Comparison of ENCODE assay signal across 1 cellular context in the genomic region with DNA sequence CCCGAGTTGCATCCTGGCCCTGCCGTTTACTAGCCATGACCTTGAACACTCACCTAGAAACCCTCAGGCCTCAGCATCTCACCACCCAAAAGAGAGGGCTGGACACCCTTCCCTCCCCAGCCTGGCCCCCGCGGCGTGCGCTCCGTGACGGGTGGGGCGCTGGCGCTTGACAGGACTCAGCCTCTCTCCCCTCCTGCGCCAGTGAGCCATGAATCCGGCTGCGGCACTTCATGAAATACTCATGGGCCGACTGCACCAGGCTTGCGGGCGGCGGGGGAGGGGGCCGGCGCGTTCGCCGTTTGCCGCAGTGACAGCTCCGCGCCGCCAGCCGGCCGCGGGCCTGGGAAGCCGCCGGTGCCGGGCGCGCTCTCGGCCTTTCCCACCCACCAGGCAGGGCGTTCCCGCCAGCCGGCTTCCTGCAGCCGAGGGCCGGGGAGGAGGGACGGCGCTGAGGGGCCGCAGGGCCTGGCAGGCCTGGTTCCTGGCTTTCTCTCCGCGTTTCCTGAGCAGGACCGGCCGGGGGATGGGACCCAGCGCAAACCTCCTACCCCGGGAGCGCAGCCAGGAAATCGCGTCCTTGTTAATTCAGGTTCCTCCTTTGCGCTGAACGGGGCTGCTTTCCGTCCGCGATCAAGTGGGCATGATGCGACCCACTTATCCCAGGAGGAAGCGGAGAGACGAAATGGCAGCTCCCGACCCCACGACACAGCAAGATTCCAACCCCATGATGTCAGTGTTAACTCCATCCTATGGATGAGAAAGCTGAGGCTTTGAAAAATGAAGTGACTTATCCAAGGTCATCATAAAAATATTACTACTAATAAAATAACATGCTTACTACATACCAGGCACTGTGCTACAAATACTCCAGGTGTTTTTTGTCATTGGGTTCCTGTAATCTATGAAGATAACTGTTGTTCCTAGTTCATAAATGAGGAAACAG.
TF ChIP-seq lines count a peak whose summit lies in the region.

No MANE protein-coding gene starts in this region.

TF ChIP-seq in HepG2, 621 proteins besides CTCF, POLR2A, EP300 and RAD21 (continued from another document and continues in another):
- TF ChIP-seq, protein P1, sequence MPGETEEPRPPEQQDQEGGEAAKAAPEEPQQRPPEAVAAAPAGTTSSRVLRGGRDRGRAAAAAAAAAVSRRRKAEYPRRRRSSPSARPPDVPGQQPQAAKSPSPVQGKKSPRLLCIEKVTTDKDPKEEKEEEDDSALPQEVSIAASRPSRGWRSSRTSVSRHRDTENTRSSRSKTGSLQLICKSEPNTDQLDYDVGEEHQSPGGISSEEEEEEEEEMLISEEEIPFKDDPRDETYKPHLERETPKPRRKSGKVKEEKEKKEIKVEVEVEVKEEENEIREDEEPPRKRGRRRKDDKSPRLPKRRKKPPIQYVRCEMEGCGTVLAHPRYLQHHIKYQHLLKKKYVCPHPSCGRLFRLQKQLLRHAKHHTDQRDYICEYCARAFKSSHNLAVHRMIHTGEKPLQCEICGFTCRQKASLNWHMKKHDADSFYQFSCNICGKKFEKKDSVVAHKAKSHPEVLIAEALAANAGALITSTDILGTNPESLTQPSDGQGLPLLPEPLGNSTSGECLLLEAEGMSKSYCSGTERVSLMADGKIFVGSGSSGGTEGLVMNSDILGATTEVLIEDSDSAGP (CRISPR knock-in tag; IDR thresholded peaks at IDR 0.05; ENCODE audit: borderline replicate concordance), result no peak; the same call in 1 of the 2 replicates
- TF ChIP-seq ZSCAN9 (CRISPR knock-in tag; IDR thresholded peaks at IDR 0.05; ENCODE audit: borderline replicate concordance) (no peak), HOXA9 (CRISPR knock-in tag; IDR thresholded peaks at IDR 0.05; ENCODE audit: borderline replicate concordance) (no peak), ZNF331 (CRISPR knock-in tag; IDR thresholded peaks at IDR 0.05) (no peak), THAP11 (CRISPR knock-in tag; IDR thresholded peaks at IDR 0.05) (no peak), KLF11 (CRISPR knock-in tag; IDR thresholded peaks at IDR 0.05) (no peak), TAF1 (CRISPR knock-in tag; IDR thresholded peaks at IDR 0.05) (no peak), ZNF563 (CRISPR knock-in tag; IDR thresholded peaks at IDR 0.05) (peak; percentile 73), SMAD1 (CRISPR knock-in tag; IDR thresholded peaks at IDR 0.05; ENCODE audit: borderline replicate concordance, low read depth) (0 out of 2 replicates have a peak, but pooled peaks have one; percentile 68), MED13 (CRISPR knock-in tag; IDR thresholded peaks at IDR 0.05) (no peak), NBN (conservative IDR thresholded peaks at IDR 0.05) (no peak), CREB1 (IDR thresholded peaks at IDR 0.05) (no peak), CREB1 (CRISPR knock-in tag; IDR thresholded peaks at IDR 0.05) (no peak), NR1H2 (CRISPR knock-in tag; IDR thresholded peaks at IDR 0.05; ENCODE audit: borderline replicate concordance, low read depth) (no peak), HOXA5 (CRISPR knock-in tag; IDR thresholded peaks at IDR 0.05) (no peak), ZNF501 (CRISPR knock-in tag; IDR thresholded peaks at IDR 0.05) (no peak), ZSCAN30 (CRISPR knock-in tag; IDR thresholded peaks at IDR 0.05) (no peak), ZNF605 (CRISPR knock-in tag; IDR thresholded peaks at IDR 0.05) (no peak), SPEN (CRISPR knock-in tag; IDR thresholded peaks at IDR 0.05; ENCODE audit: low read depth) (peak; percentile 69; the same call in 1 of the 2 replicates), ARNT2 (CRISPR knock-in tag; IDR thresholded peaks at IDR 0.05; ENCODE audit: low read depth) (0 out of 2 replicates have a peak, but pooled peaks have one; percentile 39), ZNF546 (CRISPR knock-in tag; conservative IDR thresholded peaks at IDR 0.05) (no peak), NRL (CRISPR knock-in tag; IDR thresholded peaks at IDR 0.05; ENCODE audit: borderline replicate concordance) (peak; percentile 71; the same call in 1 of the 2 replicates), SMARCE1 (IDR thresholded peaks at IDR 0.05; ENCODE audit: borderline replicate concordance) (no peak), ESRRA (CRISPR knock-in tag; IDR thresholded peaks at IDR 0.05; ENCODE audit: low read depth) (no peak), AGO2 (optimal IDR thresholded peaks at IDR 0.05; ENCODE audit: low read depth, low read length) (no peak), HMG20B (CRISPR knock-in tag; conservative IDR thresholded peaks at IDR 0.05) (no peak), HNRNPL (IDR thresholded peaks at IDR 0.05; ENCODE audit: low read depth, low read length) (no peak), SNRNP70 (IDR thresholded peaks at IDR 0.05; ENCODE audit: low read depth, low read length) (no peak), ZFYVE20 (CRISPR knock-in tag; IDR thresholded peaks at IDR 0.05; ENCODE audit: borderline replicate concordance, low read depth) (no peak), TBX3 (IDR thresholded peaks at IDR 0.05; ENCODE audit: borderline replicate concordance) (no peak), SNAPC2 (CRISPR knock-in tag; IDR thresholded peaks at IDR 0.05) (no peak; the same call in 1 of the 2 replicates), ELF1 (CRISPR knock-in tag; IDR thresholded peaks at IDR 0.05) (no peak), GABPA (IDR thresholded peaks at IDR 0.05; ENCODE audit: low read depth, low read length) (no peak), GABPA (CRISPR knock-in tag; IDR thresholded peaks at IDR 0.05; ENCODE audit: low read depth) (no peak), POLR2G (IDR thresholded peaks at IDR 0.05; ENCODE audit: low read depth, low read length) (no peak), ZSCAN21 (CRISPR knock-in tag; IDR thresholded peaks at IDR 0.05; ENCODE audit: borderline replicate concordance) (peak; percentile 39; the same call in 1 of the 2 replicates), ZFP36L1 (CRISPR knock-in tag; IDR thresholded peaks at IDR 0.05) (no peak), REPIN1 (CRISPR knock-in tag; IDR thresholded peaks at IDR 0.05; ENCODE audit: borderline replicate concordance, low read depth) (peak; percentile 30; the same call in 1 of the 2 replicates), RARG (CRISPR knock-in tag; IDR thresholded peaks at IDR 0.05; ENCODE audit: low read depth) (no peak), ZNF761 (CRISPR knock-in tag; conservative IDR thresholded peaks at IDR 0.05) (no peak), ZNF264 (CRISPR knock-in tag; IDR thresholded peaks at IDR 0.05) (no peak), ATRX (CRISPR knock-in tag; IDR thresholded peaks at IDR 0.05; ENCODE audit: borderline replicate concordance) (no peak), ZNF878 (CRISPR knock-in tag; IDR thresholded peaks at IDR 0.05) (no peak), NFIB (CRISPR knock-in tag; IDR thresholded peaks at IDR 0.05; ENCODE audit: borderline replicate concordance) (no peak), NFE2L1 (CRISPR knock-in tag; IDR thresholded peaks at IDR 0.05; ENCODE audit: borderline replicate concordance) (no peak), ZNF225 (CRISPR knock-in tag; IDR thresholded peaks at IDR 0.05) (no peak), SCMH1 (CRISPR knock-in tag; IDR thresholded peaks at IDR 0.05; ENCODE audit: borderline replicate concordance) (no peak), MZF1 (CRISPR knock-in tag; IDR thresholded peaks at IDR 0.05; ENCODE audit: borderline replicate concordance) (no peak), ZNF24 (IDR thresholded peaks at IDR 0.05) (no peak)
- TF ChIP-seq, protein P2, sequence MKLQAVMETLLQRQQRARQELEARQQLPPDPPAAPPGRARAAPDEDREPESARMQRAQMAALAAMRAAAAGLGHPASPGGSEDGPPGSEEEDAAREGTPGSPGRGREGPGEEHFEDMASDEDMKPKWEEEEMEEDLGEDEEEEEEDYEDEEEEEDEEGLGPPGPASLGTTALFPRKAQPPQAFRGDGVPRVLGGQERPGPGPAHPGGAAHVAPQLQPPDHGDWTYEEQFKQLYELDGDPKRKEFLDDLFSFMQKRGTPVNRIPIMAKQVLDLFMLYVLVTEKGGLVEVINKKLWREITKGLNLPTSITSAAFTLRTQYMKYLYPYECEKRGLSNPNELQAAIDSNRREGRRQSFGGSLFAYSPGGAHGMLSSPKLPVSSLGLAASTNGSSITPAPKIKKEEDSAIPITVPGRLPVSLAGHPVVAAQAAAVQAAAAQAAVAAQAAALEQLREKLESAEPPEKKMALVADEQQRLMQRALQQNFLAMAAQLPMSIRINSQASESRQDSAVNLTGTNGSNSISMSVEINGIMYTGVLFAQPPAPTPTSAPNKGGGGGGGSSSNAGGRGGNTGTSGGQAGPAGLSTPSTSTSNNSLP (IDR thresholded peaks at IDR 0.05; ENCODE audit: low read depth, low read length), result no peak
- TF ChIP-seq, protein P3, sequence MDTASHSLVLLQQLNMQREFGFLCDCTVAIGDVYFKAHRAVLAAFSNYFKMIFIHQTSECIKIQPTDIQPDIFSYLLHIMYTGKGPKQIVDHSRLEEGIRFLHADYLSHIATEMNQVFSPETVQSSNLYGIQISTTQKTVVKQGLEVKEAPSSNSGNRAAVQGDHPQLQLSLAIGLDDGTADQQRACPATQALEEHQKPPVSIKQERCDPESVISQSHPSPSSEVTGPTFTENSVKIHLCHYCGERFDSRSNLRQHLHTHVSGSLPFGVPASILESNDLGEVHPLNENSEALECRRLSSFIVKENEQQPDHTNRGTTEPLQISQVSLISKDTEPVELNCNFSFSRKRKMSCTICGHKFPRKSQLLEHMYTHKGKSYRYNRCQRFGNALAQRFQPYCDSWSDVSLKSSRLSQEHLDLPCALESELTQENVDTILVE (CRISPR knock-in tag; IDR thresholded peaks at IDR 0.05), result no peak
- TF ChIP-seq, protein P4, sequence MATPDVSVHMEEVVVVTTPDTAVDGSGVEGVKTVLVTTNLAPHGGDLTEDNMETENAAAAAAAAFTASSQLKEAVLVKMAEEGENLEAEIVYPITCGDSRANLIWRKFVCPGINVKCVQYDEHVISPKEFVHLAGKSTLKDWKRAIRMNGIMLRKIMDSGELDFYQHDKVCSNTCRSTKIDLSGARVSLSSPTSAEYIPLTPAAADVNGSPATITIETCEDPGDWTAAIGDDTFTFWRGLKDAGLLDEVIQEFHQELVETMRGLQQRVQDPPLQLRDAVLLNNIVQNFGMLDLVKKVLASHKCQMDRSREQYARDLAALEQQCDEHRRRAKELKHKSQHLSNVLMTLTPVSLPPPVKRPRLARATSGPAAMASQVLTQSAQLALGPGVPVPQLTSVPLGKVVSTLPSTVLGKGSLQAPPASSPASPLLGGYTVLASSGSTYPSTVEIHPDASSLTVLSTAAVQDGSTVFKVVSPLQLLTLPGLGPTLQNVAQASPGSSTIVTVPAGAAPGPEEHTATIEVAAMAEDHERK (CRISPR knock-in tag; IDR thresholded peaks at IDR 0.05; ENCODE audit: low read depth), result no peak
- TF ChIP-seq, protein P5, sequence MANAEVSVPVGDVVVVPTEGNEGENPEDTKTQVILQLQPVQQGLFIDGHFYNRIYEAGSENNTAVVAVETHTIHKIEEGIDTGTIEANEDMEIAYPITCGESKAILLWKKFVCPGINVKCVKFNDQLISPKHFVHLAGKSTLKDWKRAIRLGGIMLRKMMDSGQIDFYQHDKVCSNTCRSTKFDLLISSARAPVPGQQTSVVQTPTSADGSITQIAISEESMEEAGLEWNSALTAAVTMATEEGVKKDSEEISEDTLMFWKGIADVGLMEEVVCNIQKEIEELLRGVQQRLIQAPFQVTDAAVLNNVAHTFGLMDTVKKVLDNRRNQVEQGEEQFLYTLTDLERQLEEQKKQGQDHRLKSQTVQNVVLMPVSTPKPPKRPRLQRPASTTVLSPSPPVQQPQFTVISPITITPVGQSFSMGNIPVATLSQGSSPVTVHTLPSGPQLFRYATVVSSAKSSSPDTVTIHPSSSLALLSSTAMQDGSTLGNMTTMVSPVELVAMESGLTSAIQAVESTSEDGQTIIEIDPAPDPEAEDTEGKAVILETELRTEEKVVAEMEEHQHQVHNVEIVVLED (CRISPR knock-in tag; IDR thresholded peaks at IDR 0.05; ENCODE audit: borderline replicate concordance), result no peak
- TF ChIP-seq, protein P6, sequence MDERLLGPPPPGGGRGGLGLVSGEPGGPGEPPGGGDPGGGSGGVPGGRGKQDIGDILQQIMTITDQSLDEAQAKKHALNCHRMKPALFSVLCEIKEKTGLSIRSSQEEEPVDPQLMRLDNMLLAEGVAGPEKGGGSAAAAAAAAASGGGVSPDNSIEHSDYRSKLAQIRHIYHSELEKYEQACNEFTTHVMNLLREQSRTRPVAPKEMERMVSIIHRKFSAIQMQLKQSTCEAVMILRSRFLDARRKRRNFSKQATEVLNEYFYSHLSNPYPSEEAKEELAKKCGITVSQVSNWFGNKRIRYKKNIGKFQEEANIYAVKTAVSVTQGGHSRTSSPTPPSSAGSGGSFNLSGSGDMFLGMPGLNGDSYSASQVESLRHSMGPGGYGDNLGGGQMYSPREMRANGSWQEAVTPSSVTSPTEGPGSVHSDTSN (CRISPR knock-in tag; IDR thresholded peaks at IDR 0.05), result no peak
- TF ChIP-seq, protein P7, sequence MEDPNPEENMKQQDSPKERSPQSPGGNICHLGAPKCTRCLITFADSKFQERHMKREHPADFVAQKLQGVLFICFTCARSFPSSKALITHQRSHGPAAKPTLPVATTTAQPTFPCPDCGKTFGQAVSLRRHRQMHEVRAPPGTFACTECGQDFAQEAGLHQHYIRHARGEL (CRISPR knock-in tag; IDR thresholded peaks at IDR 0.05), result no peak
- TF ChIP-seq, protein P8, sequence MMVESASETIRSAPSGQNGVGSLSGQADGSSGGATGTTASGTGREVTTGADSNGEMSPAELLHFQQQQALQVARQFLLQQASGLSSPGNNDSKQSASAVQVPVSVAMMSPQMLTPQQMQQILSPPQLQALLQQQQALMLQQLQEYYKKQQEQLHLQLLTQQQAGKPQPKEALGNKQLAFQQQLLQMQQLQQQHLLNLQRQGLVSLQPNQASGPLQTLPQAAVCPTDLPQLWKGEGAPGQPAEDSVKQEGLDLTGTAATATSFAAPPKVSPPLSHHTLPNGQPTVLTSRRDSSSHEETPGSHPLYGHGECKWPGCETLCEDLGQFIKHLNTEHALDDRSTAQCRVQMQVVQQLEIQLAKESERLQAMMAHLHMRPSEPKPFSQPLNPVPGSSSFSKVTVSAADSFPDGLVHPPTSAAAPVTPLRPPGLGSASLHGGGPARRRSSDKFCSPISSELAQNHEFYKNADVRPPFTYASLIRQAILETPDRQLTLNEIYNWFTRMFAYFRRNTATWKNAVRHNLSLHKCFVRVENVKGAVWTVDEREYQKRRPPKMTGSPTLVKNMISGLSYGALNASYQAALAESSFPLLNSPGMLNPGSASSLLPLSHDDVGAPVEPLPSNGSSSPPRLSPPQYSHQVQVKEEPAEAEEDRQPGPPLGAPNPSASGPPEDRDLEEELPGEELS (CRISPR knock-in tag; IDR thresholded peaks at IDR 0.05), result no peak
- TF ChIP-seq, protein P9, sequence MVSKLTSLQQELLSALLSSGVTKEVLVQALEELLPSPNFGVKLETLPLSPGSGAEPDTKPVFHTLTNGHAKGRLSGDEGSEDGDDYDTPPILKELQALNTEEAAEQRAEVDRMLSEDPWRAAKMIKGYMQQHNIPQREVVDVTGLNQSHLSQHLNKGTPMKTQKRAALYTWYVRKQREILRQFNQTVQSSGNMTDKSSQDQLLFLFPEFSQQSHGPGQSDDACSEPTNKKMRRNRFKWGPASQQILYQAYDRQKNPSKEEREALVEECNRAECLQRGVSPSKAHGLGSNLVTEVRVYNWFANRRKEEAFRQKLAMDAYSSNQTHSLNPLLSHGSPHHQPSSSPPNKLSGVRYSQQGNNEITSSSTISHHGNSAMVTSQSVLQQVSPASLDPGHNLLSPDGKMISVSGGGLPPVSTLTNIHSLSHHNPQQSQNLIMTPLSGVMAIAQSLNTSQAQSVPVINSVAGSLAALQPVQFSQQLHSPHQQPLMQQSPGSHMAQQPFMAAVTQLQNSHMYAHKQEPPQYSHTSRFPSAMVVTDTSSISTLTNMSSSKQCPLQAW (CRISPR knock-in tag; IDR thresholded peaks at IDR 0.05), result no peak
